14 cellular contexts compared by ENCODE assay signal in genomic region chr20:62739067-62739466, GRCh38. TPM values are rescaled to one million over a fixed set of nuclear protein-coding genes. Genes with fewer than 3 reads are reported as not detected.
A peak's percentile ranks its signal among the peaks of the same experiment; 100 is the strongest.
DNase-seq lines count a peak whose midpoint lies in the region; ATAC-seq, FAIRE-seq and TF ChIP-seq lines count a peak whose summit lies in the region.
"Had no signal": no experiment of that assay in that cellular context is flagged by ENCODE, and none has a peak within 500 bp of the region (broad histone marks: within the 10 kb centered on the region; RNA-seq: fewer than 3 reads in every experiment).

No MANE protein-coding gene starts in this region.

- no peak for TF ChIP-seq POLR2A in endothelial cell of umbilical vein (IDR thresholded peaks at IDR 0.05; ENCODE audit: low read depth, low read length)
- TF ChIP-seq POLR2A in spleen (IDR thresholded peaks at IDR 0.05) = no peak

- intact Hi-C loops in endothelial cell of umbilical vein (cut with micrococcal nuclease) (no loop called here), spleen (cut with DNase I; ENCODE audit: low total_unique reads) (no loop called here)

- dilution Hi-C loops in endothelial cell of umbilical vein (cut with MboI; ENCODE audit: extremely low pct_ligation_motif_present, low sequenced_read_pairs) = no loop called here

- 84 to 90% (median 87%) methylated on average over 8 to 12 of the region's 12 CpGs for WGBS in spleen, 5 donors

- no peak for FAIRE-seq in endothelial cell of umbilical vein (lab: Jason Lieb, UNC)

- H3K27ac ChIP-seq in RWPE2 (ENCODE audit: poor library complexity, severe bottlenecking) (peak overlapping the region; percentile 92), endothelial cell of umbilical vein (ENCODE audit: insufficient read depth, low read depth, low read length) (peak overlapping the region; percentile 77), spleen (peak overlapping the region in 6 of 8 donors; percentile 79 to 92 (median 84))
- H3K27ac ChIP-seq: SJCRH30 had no signal

- TF ChIP-seq CTCF in RWPE2 (IDR thresholded peaks at IDR 0.05; ENCODE audit: poor library complexity, severe bottlenecking) (no peak), endothelial cell of umbilical vein (IDR thresholded peaks at IDR 0.05; ENCODE audit: extremely low read depth in 1 of 2, insufficient read depth in 1 of 2, low read depth in 1 of 2, low read length in 2 of 2) (no peak), spleen (IDR thresholded peaks at IDR 0.05 in 8 of 11, conservative IDR thresholded peaks at IDR 0.05 in 3 of 11) (no peak)

- H3K4me1 Mint-ChIP-seq in activated T-cell treated with anti-CD3 and anti-CD28 coated beads, Interleukin-2, amount 50 U/mL, for 24 hours (ENCODE audit: low read depth) = peaks cover 56% of the 10 kb centered on the region
- H3K4me1 Mint-ChIP-seq in stimulated activated naive B cell treated with anti-CD40 and anti-IgM and Interleukin-4, amounts not matched to agents 10 μg/mL and 1 μg/mL and 100 μg/mL, for 72 hours = peaks cover 20 to 34% of the 10 kb centered on the region in 2 donors

- H3K4me2 ChIP-seq in endothelial cell of umbilical vein (ENCODE audit: insufficient read depth, low read length) = no peak overlapping the region

- no peaks in the 10 kb centered on the region for H3K9me3 ChIP-seq in RWPE2 (ENCODE audit: severe bottlenecking)
- no peaks in the 10 kb centered on the region for H3K9me3 ChIP-seq in endothelial cell of umbilical vein (replicated peaks; ENCODE audit: control insufficient read depth, insufficient read depth, low read length)
- H3K9me3 ChIP-seq in spleen = no peaks in the 10 kb centered on the region
- H3K9me3 ChIP-seq: SJCRH30 had no signal

- H2AFZ ChIP-seq in endothelial cell of umbilical vein (ENCODE audit: low read depth, low read length) = no peak overlapping the region

- H3K4me3 Mint-ChIP-seq in activated T-cell treated with anti-CD3 and anti-CD28 coated beads, Interleukin-2, amount 50 U/mL, for 24 hours = peak overlapping the region; percentile 29
- no peak overlapping the region for H3K4me3 Mint-ChIP-seq in stimulated activated naive B cell treated with anti-CD40 and anti-IgM and Interleukin-4, amounts not matched to agents 10 μg/mL and 1 μg/mL and 100 μg/mL, for 72 hours

- peaks cover 43% of the 10 kb centered on the region for H3K4me1 ChIP-seq in RWPE2 (ENCODE audit: insufficient read depth, poor library complexity, severe bottlenecking)
- peaks cover 26% of the 10 kb centered on the region for H3K4me1 ChIP-seq in endothelial cell of umbilical vein (ENCODE audit: control insufficient read depth, extremely low read depth, insufficient read depth, low read length)
- peaks cover 17 to 60% (median 34%) of the 10 kb centered on the region in 6 donors for H3K4me1 ChIP-seq in spleen

- no peaks in the 10 kb centered on the region for H3K27me3 ChIP-seq in RWPE2 (ENCODE audit: insufficient read depth, poor library complexity, severe bottlenecking)
- no peaks in the 10 kb centered on the region for H3K27me3 ChIP-seq in endothelial cell of umbilical vein (ENCODE audit: control insufficient read depth in 2 of 2, insufficient read depth in 2 of 2, low read length in 2 of 2)
- H3K27me3 ChIP-seq in spleen (replicated peaks in 1 of 7) = peaks cover 0 to 82% (median 9%) of the 10 kb centered on the region in 7 donors

- H3K27me3 Mint-ChIP-seq in activated T-cell treated with anti-CD3 and anti-CD28 coated beads, Interleukin-2, amount 50 U/mL, for 24 hours = no peaks in the 10 kb centered on the region
- H3K27me3 Mint-ChIP-seq in stimulated activated naive B cell treated with anti-CD40 and anti-IgM and Interleukin-4, amounts not matched to agents 10 μg/mL and 1 μg/mL and 100 μg/mL, for 72 hours = peaks cover 5 to 17% of the 10 kb centered on the region in 2 donors

- H3K27ac Mint-ChIP-seq in activated T-cell treated with anti-CD3 and anti-CD28 coated beads, Interleukin-2, amount 50 U/mL, for 24 hours = no peak overlapping the region
- H3K27ac Mint-ChIP-seq in stimulated activated naive B cell treated with anti-CD40 and anti-IgM and Interleukin-4, amounts not matched to agents 10 μg/mL and 1 μg/mL and 100 μg/mL, for 72 hours = no peak overlapping the region

- H3K9me3 Mint-ChIP-seq in activated T-cell treated with anti-CD3 and anti-CD28 coated beads, Interleukin-2, amount 50 U/mL, for 24 hours = no peaks in the 10 kb centered on the region
- no peaks in the 10 kb centered on the region for H3K9me3 Mint-ChIP-seq in stimulated activated naive B cell treated with anti-CD40 and anti-IgM and Interleukin-4, amounts not matched to agents 10 μg/mL and 1 μg/mL and 100 μg/mL, for 72 hours

- no peak for ATAC-seq in RWPE2 (ENCODE audit: low read depth)
- no peak for ATAC-seq in GM19397 (IDR thresholded peaks at IDR 0.05; ENCODE audit: unreplicated experiment)
- no peak for ATAC-seq in stimulated activated naive B cell treated with anti-CD40 and anti-IgM and Interleukin-4, amounts not matched to agents 10 μg/mL and 1 μg/mL and 100 μg/mL, for 72 hours (replicated peaks)
- ATAC-seq in HG02610 (IDR thresholded peaks at IDR 0.05; ENCODE audit: unreplicated experiment) = no peak

- H3K4me3 ChIP-seq in RWPE2 (ENCODE audit: severe bottlenecking) (no peak overlapping the region), endothelial cell of umbilical vein (replicated peaks in 1 of 3; ENCODE audit: insufficient read depth in 1 of 3, low read depth in 1 of 3, low read length in 3 of 3) (no peak overlapping the region), spleen (peak overlapping the region in 1 of 8 donors; percentile 64)
- H3K4me3 ChIP-seq: SJCRH30 had no signal

- H4K20me1 ChIP-seq in endothelial cell of umbilical vein (replicated peaks; ENCODE audit: control insufficient read depth, extremely low read depth, insufficient read depth, low read length) = no peaks in the 10 kb centered on the region

- BruUV-seq in endothelial cell of umbilical vein (replicated peaks; lab: Mats Ljungman, UMichigan) = no TSS peak

- H3K36me3 ChIP-seq in RWPE2 (ENCODE audit: low read depth) = no peaks in the 10 kb centered on the region
- no peaks in the 10 kb centered on the region for H3K36me3 ChIP-seq in endothelial cell of umbilical vein (ENCODE audit: control insufficient read depth in 2 of 2, extremely low read depth in 1 of 2, insufficient read depth in 2 of 2, low read length in 2 of 2)
- H3K36me3 ChIP-seq in spleen = no peaks in the 10 kb centered on the region
- H3K36me3 ChIP-seq: SJCRH30 had no signal

- no peaks in the 10 kb centered on the region for H3K36me3 Mint-ChIP-seq in activated T-cell treated with anti-CD3 and anti-CD28 coated beads, Interleukin-2, amount 50 U/mL, for 24 hours (ENCODE audit: low read depth)
- H3K36me3 Mint-ChIP-seq in stimulated activated naive B cell treated with anti-CD40 and anti-IgM and Interleukin-4, amounts not matched to agents 10 μg/mL and 1 μg/mL and 100 μg/mL, for 72 hours = peaks cover 0 to 2% of the 10 kb centered on the region in 2 donors

- no peak for DNase-seq in activated T-cell treated with anti-CD3 and anti-CD28 coated beads, Interleukin-2, amount 50 U/mL, for 24 hours
- DNase-seq in activated T-cell treated with anti-CD3 and anti-CD28 coated beads, Interleukin-2, amount 50 U/mL, for 1 hour = no peak
- peak; percentile 83 for DNase-seq in RWPE2 (ENCODE audit: low spot score)
- DNase-seq in endothelial cell of umbilical vein (ENCODE audit: low read depth, low spot score) = no peak
- peak; percentile 78 for DNase-seq in spleen
- DNase-seq in stimulated activated naive B cell treated with anti-CD40 and anti-IgM and Interleukin-4, amounts not matched to agents 10 μg/mL and 1 μg/mL and 100 μg/mL, for 72 hours = no peak
- DNase-seq: ACHN, hypothalamus, NCI-H2029, occipital lobe, trophoblast cell had no signal

- no peaks in the 10 kb centered on the region for H3K9me1 ChIP-seq in endothelial cell of umbilical vein (replicated peaks; ENCODE audit: control insufficient read depth, extremely low read depth, insufficient read depth, low read length)

- H3K9ac ChIP-seq in endothelial cell of umbilical vein (replicated peaks; ENCODE audit: extremely low read depth, insufficient read depth, low read length) = no peak overlapping the region

- H3K79me2 ChIP-seq in endothelial cell of umbilical vein (ENCODE audit: control insufficient read depth, insufficient read depth, low read length) = no peaks in the 10 kb centered on the region

- CTCF ChIA-PET in endothelial cell of umbilical vein (lab: Charles Lee) = interaction anchor here (2.0 to 3.7 kb wide), 3 partner anchors 30 to 52 kb away, joined by 12 to 24 read pairs (median 24); partner anchors contain the start of gene NTSR1

- POLR2A ChIA-PET in endothelial cell of umbilical vein (lab: Charles Lee) = no interaction called here

TF ChIP-seq in endothelial cell of umbilical vein, 7 proteins besides CTCF, POLR2A, EP300 and RAD21 (continues in another document):
- no peak for TF ChIP-seq JUN (IDR thresholded peaks at IDR 0.05; ENCODE audit: borderline replicate concordance, insufficient read depth, insufficient read length, low read depth)
- TF ChIP-seq POLR2AphosphoS5 (IDR thresholded peaks at IDR 0.05; ENCODE audit: insufficient read depth, low read depth, low read length) = no peak
- TF ChIP-seq FOS (IDR thresholded peaks at IDR 0.05; ENCODE audit: borderline replicate concordance, insufficient read depth, low read length) = no peak

RNA-seq across cellular contexts. Expression of gene NTSR1, which starts 30.4 kb away (rescaled TPM):
- 0.30 and 2.1 TPM in 2 replicates for total RNA-seq in endothelial cell of umbilical vein
- polyA plus RNA-seq in endothelial cell of umbilical vein = 0.11 and 0.14 TPM in 2 replicates
- 0.14 and 0.21 TPM in 2 replicates for polyA plus RNA-seq in endothelial cell of umbilical vein (2011; cell fraction: cytosol; rRNA removed)
- polyA plus RNA-seq in endothelial cell of umbilical vein (2011; cell fraction: nucleus; rRNA removed) = 0.15 and 0.20 TPM in 2 replicates
- 0.82 and 2.2 TPM in 2 replicates for polyA plus RNA-seq in endothelial cell of umbilical vein (2012)
- polyA minus RNA-seq in endothelial cell of umbilical vein = not detected in 2 replicates
- not detected for polyA minus RNA-seq in endothelial cell of umbilical vein (2011; cell fraction: cytosol; rRNA and poly(A)+ RNA removed)
- 0.10 TPM in 1 of 2 replicates, not detected in the other for polyA minus RNA-seq in endothelial cell of umbilical vein (2011; cell fraction: nucleus; rRNA and poly(A)+ RNA removed)
- 1 to 10 TPM in 3 of 7 donors, under 1 TPM in 4; 0.51 to 5.7 (median 0.92) TPM for total RNA-seq in spleen
- under 1 TPM; 0.14 to 0.30 (median 0.26) TPM for polyA plus RNA-seq in spleen

RNA-seq across cellular contexts. Expression of gene MRGBP, which starts 57.2 kb away (rescaled TPM):
- total RNA-seq in endothelial cell of umbilical vein (17.0 and 17.7 TPM in 2 replicates), spleen (10 to 100 TPM in 4 of 7 donors, 1 to 10 TPM in 3; 8.5 to 15.7 (median 12.0) TPM)
- polyA plus RNA-seq in endothelial cell of umbilical vein (17.1 and 18.5 TPM in 2 replicates), spleen (10 to 100 TPM; 10.6 to 13.1 (median 12.6) TPM)
- 17.5 and 18.1 TPM in 2 replicates for polyA plus RNA-seq in endothelial cell of umbilical vein (2011; cell fraction: cytosol; rRNA removed)
- 13.0 and 14.4 TPM in 2 replicates for polyA plus RNA-seq in endothelial cell of umbilical vein (2011; cell fraction: nucleus; rRNA removed)
- 16.1 and 16.2 TPM in 2 replicates for polyA plus RNA-seq in endothelial cell of umbilical vein (2012)
- 10.6 and 15.1 TPM in 2 replicates for polyA minus RNA-seq in endothelial cell of umbilical vein
- polyA minus RNA-seq in endothelial cell of umbilical vein (2011; cell fraction: cytosol; rRNA and poly(A)+ RNA removed) = 11.3 TPM
- polyA minus RNA-seq in endothelial cell of umbilical vein (2011; cell fraction: nucleus; rRNA and poly(A)+ RNA removed) = 4.5 and 5.0 TPM in 2 replicates

Comparison
In these comparisons a context has a peak if more than half of its experiments do, and no peak if none do; other contexts are left out.
1. DNase-seq: peak in RWPE2 (single experiment) and spleen (single experiment); none in activated T-cell treated with anti-CD3 and anti-CD28 coated beads, Interleukin-2, amount 50 U/mL, for 24 hours (single experiment), activated T-cell treated with anti-CD3 and anti-CD28 coated beads, Interleukin-2, amount 50 U/mL, for 1 hour (single experiment), endothelial cell of umbilical vein (single experiment) and stimulated activated naive B cell treated with anti-CD40 and anti-IgM and Interleukin-4, amounts not matched to agents 10 μg/mL and 1 μg/mL and 100 μg/mL, for 72 hours (single experiment).
2. Peak in every context shown above with its lines, with median percentiles within 50 percentile points of each other: H3K27ac ChIP-seq.